ENCODE assay signal across 25 cellular contexts in the genomic region with DNA sequence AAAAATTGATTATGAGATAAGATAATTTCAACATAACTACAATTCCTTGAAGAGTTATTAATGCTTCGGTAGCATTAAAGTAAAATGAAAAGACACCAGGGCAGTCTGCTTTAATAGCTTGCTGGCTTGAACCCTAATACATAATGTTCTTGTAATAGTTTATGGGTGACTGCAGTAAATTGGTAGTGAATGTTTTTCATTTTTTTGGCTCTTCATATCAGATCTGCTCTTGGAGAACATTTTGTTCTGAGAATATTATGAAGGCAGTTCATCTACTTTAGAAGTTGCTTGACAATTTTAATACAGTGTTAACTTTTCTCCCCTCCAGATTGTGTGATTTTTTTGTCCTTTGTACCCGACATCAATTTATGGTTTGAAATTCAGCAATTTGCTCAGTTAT.
"Had no signal": no experiment of that assay in that cellular context is flagged by ENCODE, and none has a peak within 500 bp of the region (broad histone marks: within the 10 kb centered on the region; RNA-seq: fewer than 3 reads in every experiment).

No MANE protein-coding gene starts in this region.

- H3K4me1 ChIP-seq: Peyer's patch, SJCRH30 had no signal

- H3K27me3 ChIP-seq: adrenal gland, MG63, Peyer's patch, SJCRH30 had no signal

- ATAC-seq: activated CD4-positive, alpha-beta T cell treated with anti-CD3 and anti-CD28 coated beads for 36 hours; activated CD8-positive, alpha-beta T cell treated with anti-CD3 and anti-CD28 coated beads for 36 hours; activated T-cell treated with anti-CD3 and anti-CD28 coated beads, Interleukin-2, amount 50 U/mL, for 72 hours had no signal

- H3K36me3 ChIP-seq: adrenal gland, MG63, Peyer's patch, SJCRH30, WERI-Rb-1 had no signal

- H3K4me3 ChIP-seq: MG63, Peyer's patch, SJCRH30 had no signal

- H3K9me3 ChIP-seq: adrenal gland, MG63, Peyer's patch had no signal

- H3K27ac ChIP-seq: RWPE1, SJCRH30, WERI-Rb-1 had no signal

- DNase-seq: activated CD4-positive, alpha-beta T cell treated with anti-CD3 and anti-CD28 coated beads for 36 hours; activated CD4-positive, alpha-beta T cell treated with anti-CD3 and anti-CD28 coated beads, Interleukin-2, amount 50 U/mL, for 1 hour; activated CD8-positive, alpha-beta memory T cell treated with anti-CD3 and anti-CD28 coated beads, Interleukin-2, amount 50 U/mL, for 4 hours; activated CD8-positive, alpha-beta T cell treated with anti-CD3 and anti-CD28 coated beads for 36 hours; activated gamma-delta T cell treated with Interleukin-2 at 50 U/mL for 16 hours; activated naive CD4-positive, alpha-beta T cell treated with anti-CD3 and anti-CD28 coated beads, Interleukin-2, amount 10 ng/mL, durations not matched to agents 7 days and 5 days; activated naive CD8-positive, alpha-beta T cell treated with anti-CD3 and anti-CD28 coated beads for 36 hours; activated T-cell treated with anti-CD3 and anti-CD28 coated beads, Interleukin-2, amount 50 U/mL, for 72 hours; adrenal gland; aorta; MG63; NCI-H1105; NCI-H1436; NCI-H1694 treated with DMSO at 0.1 percent for 48 hours; NCI-H2081; NCI-H510A treated with DMSO at 0.1 percent for 48 hours; NCI-H69; NK-92 treated with Interleukin-12 subunit alpha and Interleukin-12 subunit beta, amount 100 ng/mL, for 24 hours; Peyer's patch; Right ventricle myocardium superior; SJCRH30; SK-N-SH; T-helper 1 cell; WERI-Rb-1 had no signal
